ENCODE assay signal across 3 cellular contexts in the genomic region with DNA sequence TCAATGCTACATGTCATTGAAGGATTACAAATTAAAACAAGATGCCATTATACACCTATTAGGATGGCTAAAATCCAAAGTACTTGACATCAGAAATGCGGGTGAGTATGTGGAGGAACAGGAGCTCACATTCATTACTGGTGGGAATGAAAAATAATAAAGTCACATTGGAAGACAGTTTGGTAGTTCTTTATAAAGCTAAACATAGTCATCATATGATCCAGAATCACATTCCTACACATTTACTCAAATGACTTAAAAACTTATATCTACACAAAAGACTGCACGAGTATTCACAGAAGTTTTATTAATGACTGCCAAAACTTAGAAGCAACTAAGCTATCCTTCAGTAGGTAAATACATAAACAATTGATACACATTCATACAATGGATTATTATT.
"Had no signal": no experiment of that assay in that cellular context is flagged by ENCODE, and none has a peak within 500 bp of the region (broad histone marks: within the 10 kb centered on the region; RNA-seq: fewer than 3 reads in every experiment).

No MANE protein-coding gene starts in this region.

- ATAC-seq: GM12878 had no signal

- DNase-seq: GDM1, GF-D8 had no signal

- H3K4me3 ChIP-seq: GM12878 had no signal
